Comparison of ENCODE assay signal across 8 cellular contexts in genomic region chr2:156434461-156435291, GRCh38. TPM values are rescaled to one million over a fixed set of nuclear protein-coding genes. Genes with fewer than 3 reads are reported as not detected.
DNase-seq lines count a peak whose midpoint lies in the region; ATAC-seq, FAIRE-seq and TF ChIP-seq lines count a peak whose summit lies in the region.

No MANE protein-coding gene starts in this region.

- TF ChIP-seq CTCF in bronchial epithelial cell (IDR thresholded peaks at IDR 0.05; ENCODE audit: insufficient read depth, low read length, severe bottlenecking): no peak
- no peak for TF ChIP-seq CTCF in D721Med (IDR thresholded peaks at IDR 0.05; ENCODE audit: insufficient read depth, missing control alignments)

- H3K4me1 ChIP-seq in mucosa of rectum (ENCODE audit: control insufficient read depth in 2 of 2, insufficient read depth in 2 of 2, low read length in 2 of 2): peaks cover 10 to 23% of the 10 kb centered on the region in 2 donors

- DNase-seq in stimulated activated CD4-positive, alpha-beta T cell treated with anti-CD3 and anti-CD28 coated beads, Interleukin-4, amount 100 ng/mL, for 24 hours: peak; percentile 9
- DNase-seq in stimulated activated CD4-positive, alpha-beta T cell treated with anti-CD3 and anti-CD28 coated beads, Interleukin-1b, Interleukin-23, amount 100 ng/mL, for 48 hours: no peak
- DNase-seq in bronchial epithelial cell (ENCODE audit: low read depth) (no peak), D721Med (ENCODE audit: insufficient read length, low spot score) (no peak)

- H3K9ac ChIP-seq in mucosa of rectum (ENCODE audit: low read depth in 1 of 2, low read length in 2 of 2): peak overlapping the region; percentile 85 to 91

- no peaks in the 10 kb centered on the region for H3K9me3 ChIP-seq in mucosa of rectum (ENCODE audit: control insufficient read depth in 2 of 2, low read length in 2 of 2)

- FAIRE-seq in bronchial epithelial cell (lab: Jason Lieb, UNC) (no peak), D721Med (lab: Jason Lieb, UNC) (no peak)

- ATAC-seq in HG02678 (IDR thresholded peaks at IDR 0.05; ENCODE audit: unreplicated experiment) (no peak), GM21447 (IDR thresholded peaks at IDR 0.05; ENCODE audit: unreplicated experiment) (no peak), GM19463 (IDR thresholded peaks at IDR 0.05; ENCODE audit: unreplicated experiment) (no peak)

- H3K27me3 ChIP-seq in bronchial epithelial cell (ENCODE audit: control insufficient read depth, insufficient read depth, low read length) (no peaks in the 10 kb centered on the region), mucosa of rectum (ENCODE audit: control insufficient read depth in 2 of 2, insufficient read depth in 2 of 2, low read length in 2 of 2) (no peaks in the 10 kb centered on the region)

- H3K27ac ChIP-seq in mucosa of rectum (ENCODE audit: low read depth in 2 of 2, low read length in 2 of 2): peak overlapping the region; percentile 94 to 98

- H3K36me3 ChIP-seq in bronchial epithelial cell (ENCODE audit: control insufficient read depth, insufficient read depth, low read length) (no peaks in the 10 kb centered on the region), mucosa of rectum (ENCODE audit: control insufficient read depth in 2 of 2, insufficient read depth in 2 of 2, low read length in 2 of 2) (no peaks in the 10 kb centered on the region)

- H3K4me3 ChIP-seq in bronchial epithelial cell (ENCODE audit: low read depth, low read length): peak overlapping the region; percentile 81
- peak overlapping the region; percentile 76 to 91 for H3K4me3 ChIP-seq in mucosa of rectum (ENCODE audit: low read length in 2 of 2)

RNA-seq across cellular contexts. Expression of gene GPD2, which starts 1.5 kb away (rescaled TPM):
- total RNA-seq in bronchial epithelial cell: 52.1 and 76.9 TPM in 2 replicates
